In genomic region chr16:84686702-84687298, GRCh38 we compare ENCODE assay signal across 20 cellular contexts. TPM values are rescaled to one million over a fixed set of nuclear protein-coding genes. Genes with fewer than 3 reads are reported as not detected.
DNase-seq lines count a peak whose midpoint lies in the region; ATAC-seq, FAIRE-seq and TF ChIP-seq lines count a peak whose summit lies in the region.
"Had no signal": no experiment of that assay in that cellular context is flagged by ENCODE, and none has a peak within 500 bp of the region (broad histone marks: within the 10 kb centered on the region; RNA-seq: fewer than 3 reads in every experiment).

No MANE protein-coding gene starts in this region.

- TF ChIP-seq CTCF in K562 (IDR thresholded peaks at IDR 0.05 in 2 of 3, conservative IDR thresholded peaks at IDR 0.05 in 1 of 3; ENCODE audit: insufficient read depth in 2 of 3, low read depth in 1 of 3, low read length in 3 of 3), result no peak
- no peak for TF ChIP-seq CTCF in ascending aorta (IDR thresholded peaks at IDR 0.05)

- H3K9me3 ChIP-seq in Karpas-422 (ENCODE audit: low read length), result no peaks in the 10 kb centered on the region
- 0 out of 2 replicates have a peak, but pooled peaks cover 5% of the 10 kb centered on the region for H3K9me3 ChIP-seq in K562 (replicated peaks; ENCODE audit: control insufficient read depth, insufficient read depth, low read depth, low read length)
- no peaks in the 10 kb centered on the region for H3K9me3 ChIP-seq in ascending aorta
- H3K9me3 ChIP-seq: adrenal gland, Peyer's patch, psoas muscle, uterus had no signal

- no peaks in the 10 kb centered on the region for H3K9me3 Mint-ChIP-seq in activated T-cell treated with anti-CD3 and anti-CD28 coated beads, Interleukin-2, amount 50 U/mL, for 24 hours
- H3K9me3 Mint-ChIP-seq in activated T-cell treated with anti-CD3 and anti-CD28 coated beads, Interleukin-2, amount 50 U/mL, for 72 hours, result peaks cover 0 to 4% of the 10 kb centered on the region in 2 donors
- peaks cover 2% of the 10 kb centered on the region for H3K9me3 Mint-ChIP-seq in stimulated activated effector memory CD8-positive, alpha-beta T cell treated with anti-CD3 and anti-CD28 coated beads, Interleukin-12 subunit alpha, Interleukin-12 subunit beta, amount 100 ng/mL, for 72 hours

- WGBS in K562 (ENCODE audit: insufficient coverage, low coverage, missing lambda C conversion rate), result 49% methylated on average over 6 of the region's 6 CpGs

- no peaks in the 10 kb centered on the region for H3K9me1 ChIP-seq in K562 (ENCODE audit: control insufficient read depth, insufficient read depth, low read length)

- peak; percentile 66 for FAIRE-seq in K562 (lab: Jason Lieb, UNC)

- CTCF ChIA-PET in K562 (lab: Yijun Ruan, JAX; ENCODE audit: low intra/inter-chr PET ratio), result no interaction called here

- H3K36me3 Mint-ChIP-seq in activated T-cell treated with anti-CD3 and anti-CD28 coated beads, Interleukin-2, amount 50 U/mL, for 24 hours (ENCODE audit: low read depth), result no peaks in the 10 kb centered on the region
- peaks cover 5 to 7% of the 10 kb centered on the region in 2 donors for H3K36me3 Mint-ChIP-seq in activated T-cell treated with anti-CD3 and anti-CD28 coated beads, Interleukin-2, amount 50 U/mL, for 72 hours (ENCODE audit: insufficient read depth in 2 of 2)
- H3K36me3 Mint-ChIP-seq in stimulated activated effector memory CD8-positive, alpha-beta T cell treated with anti-CD3 and anti-CD28 coated beads, Interleukin-12 subunit alpha, Interleukin-12 subunit beta, amount 100 ng/mL, for 72 hours, result no peaks in the 10 kb centered on the region
- H3K36me3 Mint-ChIP-seq: mesothelial cell of epicardium had no signal

- H3K79me2 ChIP-seq in Karpas-422 (ENCODE audit: low read length), result no peaks in the 10 kb centered on the region
- no peaks in the 10 kb centered on the region for H3K79me2 ChIP-seq in K562 (ENCODE audit: control insufficient read depth, insufficient read depth, low read length)

- H3K9me2 ChIP-seq in Karpas-422 (replicated peaks; ENCODE audit: insufficient read depth, low read length), result no peaks in the 10 kb centered on the region

- no peak overlapping the region for H3K4me3 Mint-ChIP-seq in activated T-cell treated with anti-CD3 and anti-CD28 coated beads, Interleukin-2, amount 50 U/mL, for 24 hours
- no peak overlapping the region for H3K4me3 Mint-ChIP-seq in activated T-cell treated with anti-CD3 and anti-CD28 coated beads, Interleukin-2, amount 50 U/mL, for 72 hours
- no peak overlapping the region for H3K4me3 Mint-ChIP-seq in stimulated activated effector memory CD8-positive, alpha-beta T cell treated with anti-CD3 and anti-CD28 coated beads, Interleukin-12 subunit alpha, Interleukin-12 subunit beta, amount 100 ng/mL, for 72 hours
- H3K4me3 Mint-ChIP-seq: mesothelial cell of epicardium had no signal

- H3K4me1 ChIP-seq in Karpas-422 (ENCODE audit: low read length) (peaks cover 8% of the 10 kb centered on the region), K562 (replicated peaks in 1 of 2; ENCODE audit: control insufficient read depth in 2 of 2, insufficient read depth in 2 of 2, low read length in 2 of 2) (peaks cover 0 to 4% of the 10 kb centered on the region in 2 experiments; a peak in 3 of 5 replicates), ascending aorta (no peaks in the 10 kb centered on the region)
- H3K4me1 ChIP-seq: adrenal gland, psoas muscle, uterus had no signal

- H3K27me3 ChIP-seq in Karpas-422 (ENCODE audit: low read length), result no peaks in the 10 kb centered on the region
- H3K27me3 ChIP-seq in K562 (ENCODE audit: control insufficient read depth in 2 of 2, insufficient read depth in 2 of 2, low read length in 2 of 2), result peaks cover 7 to 12% of the 10 kb centered on the region in 2 experiments; a peak in 4 of 5 replicates
- no peaks in the 10 kb centered on the region for H3K27me3 ChIP-seq in ascending aorta
- H3K27me3 ChIP-seq: adrenal gland, Peyer's patch, uterus had no signal

- no peak for TF ChIP-seq EP300 in K562 (IDR thresholded peaks at IDR 0.05; ENCODE audit: low read length)

- DNase-seq in activated T-cell treated with anti-CD3 and anti-CD28 coated beads, Interleukin-2, amount 50 U/mL, for 24 hours, result peak; percentile 17
- no peak for DNase-seq in activated T-cell treated with anti-CD3 and anti-CD28 coated beads, Interleukin-2, amount 50 U/mL, for 72 hours
- peak; percentile 52 for DNase-seq in Karpas-422
- peak in 2 of 4 experiments; percentile 52 to 64 for DNase-seq in K562 (ENCODE audit: extremely low read depth in 1 of 4, low spot score in 3 of 4)
- no peak for DNase-seq in stimulated activated effector memory CD8-positive, alpha-beta T cell treated with anti-CD3 and anti-CD28 coated beads, Interleukin-12 subunit alpha, Interleukin-12 subunit beta, amount 100 ng/mL, for 72 hours (ENCODE audit: low spot score in 2 of 2)
- DNase-seq in middle frontal gyrus (ENCODE audit: extremely low spot score, low spot score), result no peak
- no peak for DNase-seq in ascending aorta (ENCODE audit: low spot score in 2 of 2)
- DNase-seq: activated CD4-positive, CD25-positive, alpha-beta regulatory T cell treated with anti-CD3 and anti-CD28 coated beads, Interleukin-2, amount 50 U/mL, for 72 hours; caudate nucleus; dorsolateral prefrontal cortex; NCI-H226; psoas muscle; stimulated activated CD4-positive, alpha-beta T cell treated with anti-CD3 and anti-CD28 coated beads, Interleukin-4, amount 100 ng/mL, for 24 hours; uterus had no signal

- in situ Hi-C loops in K562 (cut with MboI), result no loop called here

- TF ChIP-seq RAD21 in K562 (CRISPR knock-in tag; conservative IDR thresholded peaks at IDR 0.05 in 1 of 2, IDR thresholded peaks at IDR 0.05 in 1 of 2), result no peak

- peaks cover 7% of the 10 kb centered on the region for H3K4me1 Mint-ChIP-seq in activated T-cell treated with anti-CD3 and anti-CD28 coated beads, Interleukin-2, amount 50 U/mL, for 24 hours (ENCODE audit: low read depth)
- peaks cover 6% of the 10 kb centered on the region for H3K4me1 Mint-ChIP-seq in activated T-cell treated with anti-CD3 and anti-CD28 coated beads, Interleukin-2, amount 50 U/mL, for 72 hours (ENCODE audit: low read depth)
- peaks cover 6% of the 10 kb centered on the region for H3K4me1 Mint-ChIP-seq in stimulated activated effector memory CD8-positive, alpha-beta T cell treated with anti-CD3 and anti-CD28 coated beads, Interleukin-12 subunit alpha, Interleukin-12 subunit beta, amount 100 ng/mL, for 72 hours

- H3K27ac ChIP-seq in Karpas-422 (ENCODE audit: low read length) (no peak overlapping the region), K562 (ENCODE audit: extremely low read depth, low read depth, low read length) (no peak overlapping the region), ascending aorta (no peak overlapping the region)
- H3K27ac ChIP-seq: adrenal gland, dorsolateral prefrontal cortex, Peyer's patch, psoas muscle, uterus had no signal

- H3K36me3 ChIP-seq in Karpas-422 (ENCODE audit: insufficient read depth, low read length), result no peaks in the 10 kb centered on the region
- H3K36me3 ChIP-seq in K562 (ENCODE audit: control insufficient read depth, insufficient read depth, low read length), result no peaks in the 10 kb centered on the region
- H3K36me3 ChIP-seq in ascending aorta, result no peaks in the 10 kb centered on the region
- H3K36me3 ChIP-seq: adrenal gland, Peyer's patch, uterus had no signal

- POLR2A ChIA-PET in K562 (lab: Yijun Ruan, JAX), result interaction anchor here (0.7 to 1.4 kb wide), 4 partner anchors 14 to 43 kb away, joined by 3 read pairs; no protein-coding TSS in a partner anchor

- H3K4me2 ChIP-seq in Karpas-422 (ENCODE audit: low read depth, low read length, poor library complexity, severe bottlenecking) (no peak overlapping the region), K562 (ENCODE audit: insufficient read depth, low read length) (no peak overlapping the region)

- H2AFZ ChIP-seq in Karpas-422 (ENCODE audit: low read length) (no peak overlapping the region), K562 (ENCODE audit: low read depth, low read length) (peak overlapping the region; percentile 54)

- no peak overlapping the region for H3K27ac Mint-ChIP-seq in activated T-cell treated with anti-CD3 and anti-CD28 coated beads, Interleukin-2, amount 50 U/mL, for 24 hours
- H3K27ac Mint-ChIP-seq in activated T-cell treated with anti-CD3 and anti-CD28 coated beads, Interleukin-2, amount 50 U/mL, for 72 hours, result no peak overlapping the region
- H3K27ac Mint-ChIP-seq in stimulated activated effector memory CD8-positive, alpha-beta T cell treated with anti-CD3 and anti-CD28 coated beads, Interleukin-12 subunit alpha, Interleukin-12 subunit beta, amount 100 ng/mL, for 72 hours, result no peak overlapping the region
- H3K27ac Mint-ChIP-seq: activated T-helper 2 cell treated with anti-CD3 and anti-CD28 coated beads, Interferon-gamma antibody, Interleukin-2, Interleukin-4, amounts not matched to agents 10 μg/mL and 5 μg/mL and 100 μg/mL, durations not matched to agents 14 hours and 24 hours and 36 hours; mesothelial cell of epicardium had no signal

- no peak overlapping the region for H3K4me3 ChIP-seq in Karpas-422 (ENCODE audit: low read length)
- no peak overlapping the region for H3K4me3 ChIP-seq in K562
- H3K4me3 ChIP-seq in ascending aorta, result no peak overlapping the region
- H3K4me3 ChIP-seq: adrenal gland, dorsolateral prefrontal cortex, Peyer's patch, psoas muscle, uterus had no signal

- H4K20me1 ChIP-seq in Karpas-422 (ENCODE audit: insufficient read depth, low read depth, low read length) (no peaks in the 10 kb centered on the region), K562 (replicated peaks; ENCODE audit: control insufficient read depth, insufficient read depth, low read length) (no peaks in the 10 kb centered on the region)

- intact Hi-C loops in K562 (cut with micrococcal nuclease), result no loop called here
- intact Hi-C loops in ascending aorta (cut with DNase I), result no loop called here

- H3K27me3 Mint-ChIP-seq in activated T-cell treated with anti-CD3 and anti-CD28 coated beads, Interleukin-2, amount 50 U/mL, for 24 hours, result peaks cover 10% of the 10 kb centered on the region
- H3K27me3 Mint-ChIP-seq in activated T-cell treated with anti-CD3 and anti-CD28 coated beads, Interleukin-2, amount 50 U/mL, for 72 hours (ENCODE audit: low read depth), result peaks cover 17% of the 10 kb centered on the region

- ATAC-seq in activated T-cell treated with anti-CD3 and anti-CD28 coated beads, Interleukin-2, amount 50 U/mL, for 72 hours (replicated peaks in 1 of 2), result no peak
- ATAC-seq in K562 (peak; percentile 91), HG02678 (IDR thresholded peaks at IDR 0.05; ENCODE audit: unreplicated experiment) (no peak)
- ATAC-seq in stimulated activated effector memory CD8-positive, alpha-beta T cell treated with anti-CD3 and anti-CD28 coated beads, Interleukin-12 subunit alpha, Interleukin-12 subunit beta, amount 100 ng/mL, for 72 hours, result peak; percentile 59
- ATAC-seq: SK-N-SH treated with all-trans-retinoic acid at 6 μM for 48 hours had no signal

- no peak overlapping the region for H3K9ac ChIP-seq in Karpas-422 (ENCODE audit: low read length)
- no peak overlapping the region for H3K9ac ChIP-seq in K562 (ENCODE audit: insufficient read depth in 1 of 2, low read depth in 2 of 2, low read length in 2 of 2)

- no TSS peak for BruUV-seq in K562 (replicated peaks; lab: Mats Ljungman, UMichigan)

- TF ChIP-seq POLR2A in K562 (conservative IDR thresholded peaks at IDR 0.05), result no peak

RNA-seq across cellular contexts. Expression of gene USP10, which starts 13.0 kb away (rescaled TPM):
- total RNA-seq in activated T-cell treated with anti-CD3 and anti-CD28 coated beads, Interleukin-2, amount 50 U/mL, for 72 hours, result 100 to 1,000 TPM; 103 to 117 TPM
- total RNA-seq in Karpas-422 (2014; rRNA removed; shearing (Covaris generic); ENCODE audit: low replicate concordance), result 56.0 and 79.9 TPM in 2 replicates
- total RNA-seq in K562 (2011; cell fraction: chromatin; rRNA removed; ENCODE audit: low replicate concordance), result 154 and 338 TPM in 2 replicates
- total RNA-seq in K562 (2011; cell fraction: nucleolus; rRNA removed), result 84.7 and 99.0 TPM in 2 replicates
- total RNA-seq in K562 (2011; cell fraction: nucleoplasm; rRNA removed), result 165 and 228 TPM in 2 replicates
- total RNA-seq in K562 (2014; rRNA removed), result 78.1 and 96.9 TPM in 2 replicates
- total RNA-seq in K562 (2014; rRNA removed; fragmentation: Illumina TruSeq; extraction: Trizol), result 116 and 129 TPM in 2 replicates
- total RNA-seq in K562 (2015; rRNA removed; fragmentation: Illumina TruSeq; extraction: Trizol), result 113 and 121 TPM in 2 replicates
- 166 and 171 TPM in 2 replicates for total RNA-seq in K562 (2021)
- 130 and 174 TPM in 2 replicates for polyA plus RNA-seq in K562 (2011; rRNA removed)
- 147 and 220 TPM in 2 replicates for polyA plus RNA-seq in K562 (2011; cell fraction: cytosol; rRNA removed)
- polyA plus RNA-seq in K562 (2011; cell fraction: nucleus; rRNA removed), result 170 and 240 TPM in 2 replicates
- polyA plus RNA-seq in K562 (2012), result 98.9 and 130 TPM in 2 replicates
- polyA plus RNA-seq in K562 (2014; fragmentation: Illumina TruSeq; extraction: Trizol), result 161 and 197 TPM in 2 replicates
- 10 to 100 TPM; 61.7 to 61.9 TPM for polyA plus RNA-seq in K562 (2014; fragmentation: Nextera tagmentation; extraction: Ambion mirVana)
- 87.2 and 93.2 TPM in 2 replicates for polyA plus RNA-seq in K562 (2014; rRNA removed)
- polyA minus RNA-seq in K562 (2011; rRNA and poly(A)+ RNA removed), result 228 and 275 TPM in 2 replicates
- 118 and 134 TPM in 2 replicates for polyA minus RNA-seq in K562 (2011; cell fraction: cytosol; rRNA and poly(A)+ RNA removed)
- 62.6 and 87.9 TPM in 2 replicates for polyA minus RNA-seq in K562 (2011; cell fraction: nucleus; rRNA and poly(A)+ RNA removed)
- 27.8 TPM for total RNA-seq in ascending aorta

RNA-seq across cellular contexts. Expression of gene KLHL36, which starts 38.5 kb away (rescaled TPM):
- total RNA-seq in activated T-cell treated with anti-CD3 and anti-CD28 coated beads, Interleukin-2, amount 50 U/mL, for 72 hours, result 10 to 100 TPM; 64.2 to 69.5 TPM
- total RNA-seq in Karpas-422 (2014; rRNA removed; shearing (Covaris generic); ENCODE audit: low replicate concordance), result 25.6 and 35.4 TPM in 2 replicates
- total RNA-seq in K562 (2011; cell fraction: chromatin; rRNA removed; ENCODE audit: low replicate concordance), result 52.2 and 130 TPM in 2 replicates
- total RNA-seq in K562 (2011; cell fraction: nucleolus; rRNA removed), result 84.1 and 104 TPM in 2 replicates
- 79.9 and 86.4 TPM in 2 replicates for total RNA-seq in K562 (2011; cell fraction: nucleoplasm; rRNA removed)
- total RNA-seq in K562 (2014; rRNA removed), result 30.6 and 40.4 TPM in 2 replicates
- 15.5 and 16.6 TPM in 2 replicates for total RNA-seq in K562 (2014; rRNA removed; fragmentation: Illumina TruSeq; extraction: Trizol)
- 18.5 and 21.1 TPM in 2 replicates for total RNA-seq in K562 (2015; rRNA removed; fragmentation: Illumina TruSeq; extraction: Trizol)
- 48.6 and 51.2 TPM in 2 replicates for total RNA-seq in K562 (2021)
- 25.6 and 34.8 TPM in 2 replicates for polyA plus RNA-seq in K562 (2011; rRNA removed)
- polyA plus RNA-seq in K562 (2011; cell fraction: cytosol; rRNA removed), result 33.1 and 49.1 TPM in 2 replicates
- polyA plus RNA-seq in K562 (2011; cell fraction: nucleus; rRNA removed), result 59.7 and 85.8 TPM in 2 replicates
- 22.4 and 33.6 TPM in 2 replicates for polyA plus RNA-seq in K562 (2012)
- polyA plus RNA-seq in K562 (2014; fragmentation: Illumina TruSeq; extraction: Trizol), result 16.5 and 20.7 TPM in 2 replicates
- polyA plus RNA-seq in K562 (2014; fragmentation: Nextera tagmentation; extraction: Ambion mirVana), result 1 to 10 TPM; 2.1 to 2.5 TPM
- 25.4 and 30.1 TPM in 2 replicates for polyA plus RNA-seq in K562 (2014; rRNA removed)
- 31.9 and 39.3 TPM in 2 replicates for polyA minus RNA-seq in K562 (2011; rRNA and poly(A)+ RNA removed)
- 43.7 and 62.8 TPM in 2 replicates for polyA minus RNA-seq in K562 (2011; cell fraction: cytosol; rRNA and poly(A)+ RNA removed)
- polyA minus RNA-seq in K562 (2011; cell fraction: nucleus; rRNA and poly(A)+ RNA removed), result 33.7 and 40.1 TPM in 2 replicates
- 65.1 TPM for total RNA-seq in ascending aorta

Comparison
In these comparisons a context has a peak if more than half of its experiments do, and no peak if none do; other contexts are left out.
1. DNase-seq: peak in activated T-cell treated with anti-CD3 and anti-CD28 coated beads, Interleukin-2, amount 50 U/mL, for 24 hours (single experiment) and Karpas-422 (single experiment); none in activated T-cell treated with anti-CD3 and anti-CD28 coated beads, Interleukin-2, amount 50 U/mL, for 72 hours (0 of 2), stimulated activated effector memory CD8-positive, alpha-beta T cell treated with anti-CD3 and anti-CD28 coated beads, Interleukin-12 subunit alpha, Interleukin-12 subunit beta, amount 100 ng/mL, for 72 hours (0 of 2), middle frontal gyrus (single experiment) and ascending aorta (0 of 2).
2. ATAC-seq: peak in K562 (single experiment) and stimulated activated effector memory CD8-positive, alpha-beta T cell treated with anti-CD3 and anti-CD28 coated beads, Interleukin-12 subunit alpha, Interleukin-12 subunit beta, amount 100 ng/mL, for 72 hours (single experiment); none in activated T-cell treated with anti-CD3 and anti-CD28 coated beads, Interleukin-2, amount 50 U/mL, for 72 hours (0 of 2) and HG02678 (single experiment).